27 cellular contexts compared by ENCODE assay signal in genomic region chr16:57878586-57878985, GRCh38.
"Had no signal": no experiment of that assay in that cellular context is flagged by ENCODE, and none has a peak within 500 bp of the region (broad histone marks: within the 10 kb centered on the region; RNA-seq: fewer than 3 reads in every experiment).

No MANE protein-coding gene starts in this region.

- H3K27ac Mint-ChIP-seq: activated CD8-positive, alpha-beta T cell treated with anti-CD3 and anti-CD28 coated beads for 36 hours; activated naive CD4-positive, alpha-beta T cell treated with anti-CD3 and anti-CD28 coated beads, Interleukin-2, amount 10 ng/mL, durations not matched to agents 7 days and 5 days; activated naive CD8-positive, alpha-beta T cell treated with anti-CD3 and anti-CD28 coated beads for 36 hours; activated T-cell treated with anti-CD3 and anti-CD28 coated beads, Interleukin-2, amount 50 U/mL, for 72 hours; activated T-helper 2 cell treated with anti-CD3 and anti-CD28 coated beads, Interferon-gamma antibody, Interleukin-2, Interleukin-4, amounts not matched to agents 10 μg/mL and 5 μg/mL and 100 μg/mL, durations not matched to agents 14 hours and 24 hours and 36 hours; T-cell had no signal

- H3K4me3 Mint-ChIP-seq: activated CD8-positive, alpha-beta T cell treated with anti-CD3 and anti-CD28 coated beads for 36 hours; activated naive CD4-positive, alpha-beta T cell treated with anti-CD3 and anti-CD28 coated beads, Interleukin-2, amount 10 ng/mL, durations not matched to agents 7 days and 5 days; activated naive CD8-positive, alpha-beta T cell treated with anti-CD3 and anti-CD28 coated beads for 36 hours; activated T-cell treated with anti-CD3 and anti-CD28 coated beads, Interleukin-2, amount 50 U/mL, for 72 hours; T-cell had no signal

- DNase-seq: activated CD4-positive, alpha-beta T cell treated with anti-CD3 and anti-CD28 coated beads for 4 hours; activated CD4-positive, CD25-positive, alpha-beta regulatory T cell; activated CD8-positive, alpha-beta memory T cell treated with anti-CD3 and anti-CD28 coated beads, Interleukin-2, amount 50 U/mL, for 4 hours; activated CD8-positive, alpha-beta T cell treated with anti-CD3 and anti-CD28 coated beads for 36 hours; activated gamma-delta T cell treated with Interleukin-2 at 50 U/mL for 16 hours; activated naive CD4-positive, alpha-beta T cell treated with anti-CD3 and anti-CD28 coated beads, Interleukin-2, amount 10 ng/mL, durations not matched to agents 7 days and 5 days; activated naive CD8-positive, alpha-beta T cell treated with anti-CD3 and anti-CD28 coated beads for 36 hours; activated T-cell treated with anti-CD3 and anti-CD28 coated beads, Interleukin-2, amount 50 U/mL, for 72 hours; brain microvascular endothelial cell; MM.1S; NCI-H1105; NCI-H1436; NCI-H1694 treated with DMSO at 0.1 percent for 48 hours; NCI-H2029 treated with DMSO at 0.1 percent for 48 hours; NCI-H345; NCI-H510A treated with DMSO at 0.1 percent for 48 hours; NCI-H69; NK-92 treated with Interleukin-12 subunit alpha and Interleukin-12 subunit beta, amount 100 ng/mL, for 24 hours; SK-N-SH; T-cell; T-helper 2 cell; T1000 had no signal

- H3K27ac ChIP-seq: brain microvascular endothelial cell, cardiac muscle cell, KMS-11, VCaP had no signal

- H3K27me3 ChIP-seq: cardiac muscle cell had no signal

- H3K9me3 Mint-ChIP-seq: activated CD8-positive, alpha-beta T cell treated with anti-CD3 and anti-CD28 coated beads for 36 hours; activated naive CD4-positive, alpha-beta T cell treated with anti-CD3 and anti-CD28 coated beads, Interleukin-2, amount 10 ng/mL, durations not matched to agents 7 days and 5 days; activated naive CD8-positive, alpha-beta T cell treated with anti-CD3 and anti-CD28 coated beads for 36 hours; activated T-cell treated with anti-CD3 and anti-CD28 coated beads, Interleukin-2, amount 50 U/mL, for 72 hours; activated T-helper 2 cell treated with anti-CD3 and anti-CD28 coated beads, Interferon-gamma antibody, Interleukin-2, Interleukin-4, amounts not matched to agents 10 μg/mL and 5 μg/mL and 100 μg/mL, durations not matched to agents 14 hours and 24 hours and 36 hours; T-cell had no signal

- H3K4me1 Mint-ChIP-seq: activated naive CD4-positive, alpha-beta T cell treated with anti-CD3 and anti-CD28 coated beads, Interleukin-2, amount 10 ng/mL, durations not matched to agents 7 days and 5 days; activated naive CD8-positive, alpha-beta T cell treated with anti-CD3 and anti-CD28 coated beads for 36 hours; T-cell had no signal

- H3K36me3 Mint-ChIP-seq: activated naive CD4-positive, alpha-beta T cell treated with anti-CD3 and anti-CD28 coated beads, Interleukin-2, amount 10 ng/mL, durations not matched to agents 7 days and 5 days; activated naive CD8-positive, alpha-beta T cell treated with anti-CD3 and anti-CD28 coated beads for 36 hours; T-cell had no signal

- H3K9me3 ChIP-seq: SK-N-SH had no signal

- H3K4me3 ChIP-seq: cardiac muscle cell had no signal

- H3K36me3 ChIP-seq: brain microvascular endothelial cell, cardiac muscle cell had no signal

- ATAC-seq: activated CD8-positive, alpha-beta T cell treated with anti-CD3 and anti-CD28 coated beads for 36 hours; activated T-cell treated with anti-CD3 and anti-CD28 coated beads, Interleukin-2, amount 50 U/mL, for 72 hours; Right ventricle myocardium inferior; T-cell had no signal
